Comparison of ENCODE assay signal across 20 cellular contexts in the genomic region with DNA sequence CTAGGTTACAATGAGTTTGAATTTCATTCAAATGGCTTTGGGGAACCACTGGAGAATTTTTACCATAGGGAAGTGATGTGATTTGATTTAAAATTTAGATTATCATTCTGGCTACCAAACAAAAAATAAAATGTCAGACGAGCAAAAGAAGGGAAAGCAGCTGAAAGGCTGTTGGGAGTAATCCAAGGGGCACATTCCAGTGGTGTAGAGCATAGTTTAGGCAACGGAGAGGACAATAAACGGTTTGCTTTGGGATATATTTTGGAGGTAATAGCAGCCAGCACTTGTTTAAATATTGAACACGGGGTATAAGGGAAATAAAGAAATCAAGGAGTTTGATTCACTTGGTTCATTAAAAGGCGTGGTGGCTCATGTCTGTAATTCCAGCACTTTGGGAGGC. TPM values are rescaled to one million over a fixed set of nuclear protein-coding genes. Genes with fewer than 3 reads are reported as not detected.
DNase-seq lines count a peak whose midpoint lies in the region; TF ChIP-seq lines count a peak whose summit lies in the region.
"Had no signal": no experiment of that assay in that cellular context is flagged by ENCODE, and none has a peak within 500 bp of the region (broad histone marks: within the 10 kb centered on the region; RNA-seq: fewer than 3 reads in every experiment).

No MANE protein-coding gene starts in this region.

- peak overlapping the region in 4 of 7 donors; percentile 1 to 55 (median 47) for H3K27ac Mint-ChIP-seq in CD14-positive monocyte

- H3K27me3 ChIP-seq in left ventricle myocardium inferior (ENCODE audit: low read depth), result no peaks in the 10 kb centered on the region

- TF ChIP-seq CTCF in CD14-positive monocyte (IDR thresholded peaks at IDR 0.05) (no peak), astrocyte of the cerebellum (IDR thresholded peaks at IDR 0.05; ENCODE audit: low read depth, low read length, missing control alignments) (no peak), left ventricle myocardium inferior (IDR thresholded peaks at IDR 0.05; ENCODE audit: borderline replicate concordance) (no peak)

- no peaks in the 10 kb centered on the region for H3K9me3 Mint-ChIP-seq in CD14-positive monocyte

- H3K27me3 Mint-ChIP-seq in CD14-positive monocyte (ENCODE audit: low read depth in 3 of 3), result peaks cover 0 to 2% (median 0%) of the 10 kb centered on the region in 3 donors

- in situ Hi-C loops in astrocyte of the cerebellum (cut with HindIII; ENCODE audit: low sequenced_read_pairs), result no loop called here
- in situ Hi-C loops in KBM-7 (cut with MboI; ENCODE audit: low pct_unique_long_range_greater_than_20kb, low sequenced_read_pairs), result no loop called here

- H3K4me1 Mint-ChIP-seq in CD14-positive monocyte, result no peaks in the 10 kb centered on the region

- peaks cover 100% of the 10 kb centered on the region for H3K36me3 ChIP-seq in left ventricle myocardium inferior

- H3K4me3 ChIP-seq in astrocyte of the cerebellum (ENCODE audit: low read depth, low read length), result no peak overlapping the region
- no peak overlapping the region for H3K4me3 ChIP-seq in left ventricle myocardium inferior
- H3K4me3 ChIP-seq: GM12878 had no signal

- no peaks in the 10 kb centered on the region for H3K4me1 ChIP-seq in left ventricle myocardium inferior

- intact Hi-C loops in CD14-positive monocyte (cut with micrococcal nuclease), result no loop called here
- intact Hi-C loops in left ventricle myocardium inferior (cut with micrococcal nuclease), result no loop called here

- H3K4me3 Mint-ChIP-seq in CD14-positive monocyte, result no peak overlapping the region

- H3K27ac ChIP-seq in left ventricle myocardium inferior (replicated peaks), result no peak overlapping the region

- no peaks in the 10 kb centered on the region for H3K9me3 ChIP-seq in left ventricle myocardium inferior (replicated peaks)

- DNase-seq in CD14-positive monocyte (ENCODE audit: low spot score) (no peak), astrocyte of the cerebellum (ENCODE audit: low read depth) (peak; percentile 27), fibroblast of peridontal ligament (ENCODE audit: extremely low read depth) (peak; percentile 50), KBM-7 (no peak), left ventricle myocardium inferior (no peak), mesenteric fat pad (ENCODE audit: low spot score) (no peak), SHP77 treated with DMSO at 0.1 percent for 48 hours (lab: John Stamatoyannopoulos, UW) (no peak)
- DNase-seq: AML-193, C1 segment of cervical spinal cord, DMS79 treated with DMSO at 0.1 percent for 48 hours, H7, NCI-H1092, NCI-H1436, NCI-H187 treated with DMSO at 0.1 percent for 48 hours, NCI-H2107, NCI-H446 treated with DMSO at 0.1 percent for 48 hours, NCI-H526 treated with DMSO at 0.1 percent for 48 hours had no signal

- peaks cover 89 to 98% of the 10 kb centered on the region in 2 donors for H3K36me3 Mint-ChIP-seq in CD14-positive monocyte

RNA-seq across cellular contexts. Expression of gene SLC6A13, which starts 56.5 kb away (rescaled TPM):
- polyA plus RNA-seq in CD14-positive monocyte, result not detected
- total RNA-seq in left ventricle myocardium inferior, result 1.8 TPM
- total RNA-seq in mesenteric fat pad, result not detected
- total RNA-seq: A673, H7, SK-MEL-5 had no signal

Comparison
In these comparisons a context has a peak if more than half of its experiments do, and no peak if none do; other contexts are left out.
1. DNase-seq: peak in astrocyte of the cerebellum (single experiment) and fibroblast of peridontal ligament (single experiment); none in CD14-positive monocyte (single experiment), KBM-7 (single experiment), left ventricle myocardium inferior (single experiment), mesenteric fat pad (single experiment) and SHP77 treated with DMSO at 0.1 percent for 48 hours (single experiment).